Comparison of ENCODE assay signal across 9 cellular contexts in the genomic region with DNA sequence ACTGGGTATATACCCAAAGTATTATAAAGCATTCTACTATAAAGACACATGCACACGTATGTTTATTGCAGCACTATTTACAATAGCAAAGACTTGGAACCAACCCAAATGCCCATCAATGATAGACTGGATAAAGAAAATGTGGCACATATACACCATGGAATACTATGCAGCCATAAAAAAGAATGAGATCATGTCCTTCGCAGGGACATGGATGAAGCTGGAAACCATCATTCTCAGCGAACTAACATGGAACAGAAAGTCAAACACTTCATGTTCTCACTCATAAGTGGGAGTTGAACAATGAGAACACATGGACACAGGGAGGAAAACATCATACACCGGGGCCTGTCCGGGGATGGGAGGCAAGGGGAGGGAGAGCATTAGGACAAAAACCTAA. TPM values are rescaled to one million over a fixed set of nuclear protein-coding genes. Genes with fewer than 3 reads are reported as not detected.
"Had no signal": no experiment of that assay in that cellular context is flagged by ENCODE, and none has a peak within 500 bp of the region (broad histone marks: within the 10 kb centered on the region; RNA-seq: fewer than 3 reads in every experiment).

No MANE protein-coding gene starts in this region.

RNA-seq across cellular contexts. Expression of a gene that starts 39.4 kb away (rescaled TPM):
- total RNA-seq: kidney; left colon; left lobe of liver; lung microvascular endothelial cell; mesenteric fat pad; mononuclear cell; naive thymus-derived CD4-positive, alpha-beta T cell had no signal
- polyA plus RNA-seq: immature natural killer cell; mammary epithelial cell; naive thymus-derived CD4-positive, alpha-beta T cell had no signal
